In the genomic region with DNA sequence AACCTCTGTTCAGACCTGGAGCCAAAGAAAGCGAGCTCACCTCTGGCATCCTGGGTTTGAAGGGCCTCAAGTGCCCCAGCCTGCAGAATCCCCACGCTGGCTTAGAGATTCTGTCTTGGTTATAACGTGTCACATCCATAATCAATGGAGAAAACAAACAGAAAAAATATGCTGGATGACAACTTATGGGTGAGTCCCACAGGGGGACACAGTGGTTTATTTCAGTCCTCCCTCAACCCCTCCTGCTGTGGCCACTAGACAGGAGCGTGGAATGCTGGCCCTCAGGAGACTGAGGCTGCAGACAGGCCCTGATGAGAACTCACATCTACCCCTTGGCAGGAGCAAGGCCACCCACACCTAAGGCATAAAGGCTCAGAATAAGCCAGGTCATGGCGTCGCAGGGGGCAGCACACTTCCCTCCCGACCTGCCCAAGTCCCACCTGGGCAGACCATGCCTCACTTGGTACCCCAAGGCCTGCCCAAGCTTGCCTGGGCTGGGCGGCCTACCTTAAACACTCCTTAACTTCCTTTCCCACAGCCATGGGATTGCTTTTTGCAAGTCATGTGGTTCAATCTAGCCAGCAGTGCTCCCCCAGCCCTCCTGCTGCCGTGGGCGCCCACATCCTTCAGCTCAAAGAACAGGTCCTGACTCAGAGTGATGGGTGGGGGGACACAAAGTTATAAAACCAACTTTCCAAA, we compare ENCODE assay signal across 1 cellular context.
TF ChIP-seq lines count a peak whose summit lies in the region.

No MANE protein-coding gene starts in this region.

TF ChIP-seq in HepG2, 621 proteins besides CTCF, POLR2A, EP300 and RAD21 (continues in another document):
- TF ChIP-seq TBX3 (IDR thresholded peaks at IDR 0.05; ENCODE audit: borderline replicate concordance), result no peak
- TF ChIP-seq, protein P1, sequence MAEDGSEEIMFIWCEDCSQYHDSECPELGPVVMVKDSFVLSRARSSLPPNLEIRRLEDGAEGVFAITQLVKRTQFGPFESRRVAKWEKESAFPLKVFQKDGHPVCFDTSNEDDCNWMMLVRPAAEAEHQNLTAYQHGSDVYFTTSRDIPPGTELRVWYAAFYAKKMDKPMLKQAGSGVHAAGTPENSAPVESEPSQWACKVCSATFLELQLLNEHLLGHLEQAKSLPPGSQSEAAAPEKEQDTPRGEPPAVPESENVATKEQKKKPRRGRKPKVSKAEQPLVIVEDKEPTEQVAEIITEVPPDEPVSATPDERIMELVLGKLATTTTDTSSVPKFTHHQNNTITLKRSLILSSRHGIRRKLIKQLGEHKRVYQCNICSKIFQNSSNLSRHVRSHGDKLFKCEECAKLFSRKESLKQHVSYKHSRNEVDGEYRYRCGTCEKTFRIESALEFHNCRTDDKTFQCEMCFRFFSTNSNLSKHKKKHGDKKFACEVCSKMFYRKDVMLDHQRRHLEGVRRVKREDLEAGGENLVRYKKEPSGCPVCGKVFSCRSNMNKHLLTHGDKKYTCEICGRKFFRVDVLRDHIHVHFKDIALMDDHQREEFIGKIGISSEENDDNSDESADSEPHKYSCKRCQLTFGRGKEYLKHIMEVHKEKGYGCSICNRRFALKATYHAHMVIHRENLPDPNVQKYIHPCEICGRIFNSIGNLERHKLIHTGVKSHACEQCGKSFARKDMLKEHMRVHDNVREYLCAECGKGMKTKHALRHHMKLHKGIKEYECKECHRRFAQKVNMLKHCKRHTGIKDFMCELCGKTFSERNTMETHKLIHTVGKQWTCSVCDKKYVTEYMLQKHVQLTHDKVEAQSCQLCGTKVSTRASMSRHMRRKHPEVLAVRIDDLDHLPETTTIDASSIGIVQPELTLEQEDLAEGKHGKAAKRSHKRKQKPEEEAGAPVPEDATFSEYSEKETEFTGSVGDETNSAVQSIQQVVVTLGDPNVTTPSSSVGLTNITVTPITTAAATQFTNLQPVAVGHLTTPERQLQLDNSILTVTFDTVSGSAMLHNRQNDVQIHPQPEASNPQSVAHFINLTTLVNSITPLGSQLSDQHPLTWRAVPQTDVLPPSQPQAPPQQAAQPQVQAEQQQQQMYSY (CRISPR knock-in tag; IDR thresholded peaks at IDR 0.05), result no peak
- TF ChIP-seq, protein P2, sequence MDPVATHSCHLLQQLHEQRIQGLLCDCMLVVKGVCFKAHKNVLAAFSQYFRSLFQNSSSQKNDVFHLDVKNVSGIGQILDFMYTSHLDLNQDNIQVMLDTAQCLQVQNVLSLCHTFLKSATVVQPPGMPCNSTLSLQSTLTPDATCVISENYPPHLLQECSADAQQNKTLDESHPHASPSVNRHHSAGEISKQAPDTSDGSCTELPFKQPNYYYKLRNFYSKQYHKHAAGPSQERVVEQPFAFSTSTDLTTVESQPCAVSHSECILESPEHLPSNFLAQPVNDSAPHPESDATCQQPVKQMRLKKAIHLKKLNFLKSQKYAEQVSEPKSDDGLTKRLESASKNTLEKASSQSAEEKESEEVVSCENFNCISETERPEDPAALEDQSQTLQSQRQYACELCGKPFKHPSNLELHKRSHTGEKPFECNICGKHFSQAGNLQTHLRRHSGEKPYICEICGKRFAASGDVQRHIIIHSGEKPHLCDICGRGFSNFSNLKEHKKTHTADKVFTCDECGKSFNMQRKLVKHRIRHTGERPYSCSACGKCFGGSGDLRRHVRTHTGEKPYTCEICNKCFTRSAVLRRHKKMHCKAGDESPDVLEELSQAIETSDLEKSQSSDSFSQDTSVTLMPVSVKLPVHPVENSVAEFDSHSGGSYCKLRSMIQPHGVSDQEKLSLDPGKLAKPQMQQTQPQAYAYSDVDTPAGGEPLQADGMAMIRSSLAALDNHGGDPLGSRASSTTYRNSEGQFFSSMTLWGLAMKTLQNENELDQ (CRISPR knock-in tag; IDR thresholded peaks at IDR 0.05; ENCODE audit: borderline replicate concordance), result no peak
- TF ChIP-seq, protein P3, sequence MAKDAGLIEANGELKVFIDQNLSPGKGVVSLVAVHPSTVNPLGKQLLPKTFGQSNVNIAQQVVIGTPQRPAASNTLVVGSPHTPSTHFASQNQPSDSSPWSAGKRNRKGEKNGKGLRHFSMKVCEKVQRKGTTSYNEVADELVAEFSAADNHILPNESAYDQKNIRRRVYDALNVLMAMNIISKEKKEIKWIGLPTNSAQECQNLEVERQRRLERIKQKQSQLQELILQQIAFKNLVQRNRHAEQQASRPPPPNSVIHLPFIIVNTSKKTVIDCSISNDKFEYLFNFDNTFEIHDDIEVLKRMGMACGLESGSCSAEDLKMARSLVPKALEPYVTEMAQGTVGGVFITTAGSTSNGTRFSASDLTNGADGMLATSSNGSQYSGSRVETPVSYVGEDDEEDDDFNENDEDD (CRISPR knock-in tag; IDR thresholded peaks at IDR 0.05; ENCODE audit: borderline replicate concordance), result no peak
- TF ChIP-seq TOPORS (CRISPR knock-in tag; IDR thresholded peaks at IDR 0.05), result no peak
- TF ChIP-seq CENPX (CRISPR knock-in tag; IDR thresholded peaks at IDR 0.05), result no peak
- TF ChIP-seq PHF5A (CRISPR knock-in tag; IDR thresholded peaks at IDR 0.05; ENCODE audit: low read depth, unreplicated experiment), result peak; percentile 33
- TF ChIP-seq, protein P4, sequence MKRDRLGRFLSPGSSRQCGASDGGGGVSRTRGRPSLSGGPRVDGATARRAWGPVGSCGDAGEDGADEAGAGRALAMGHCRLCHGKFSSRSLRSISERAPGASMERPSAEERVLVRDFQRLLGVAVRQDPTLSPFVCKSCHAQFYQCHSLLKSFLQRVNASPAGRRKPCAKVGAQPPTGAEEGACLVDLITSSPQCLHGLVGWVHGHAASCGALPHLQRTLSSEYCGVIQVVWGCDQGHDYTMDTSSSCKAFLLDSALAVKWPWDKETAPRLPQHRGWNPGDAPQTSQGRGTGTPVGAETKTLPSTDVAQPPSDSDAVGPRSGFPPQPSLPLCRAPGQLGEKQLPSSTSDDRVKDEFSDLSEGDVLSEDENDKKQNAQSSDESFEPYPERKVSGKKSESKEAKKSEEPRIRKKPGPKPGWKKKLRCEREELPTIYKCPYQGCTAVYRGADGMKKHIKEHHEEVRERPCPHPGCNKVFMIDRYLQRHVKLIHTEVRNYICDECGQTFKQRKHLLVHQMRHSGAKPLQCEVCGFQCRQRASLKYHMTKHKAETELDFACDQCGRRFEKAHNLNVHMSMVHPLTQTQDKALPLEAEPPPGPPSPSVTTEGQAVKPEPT (CRISPR knock-in tag; IDR thresholded peaks at IDR 0.05; ENCODE audit: low read depth), result no peak
- TF ChIP-seq TCF7 (IDR thresholded peaks at IDR 0.05; ENCODE audit: low read depth), result no peak
- TF ChIP-seq ZMYM2 (CRISPR knock-in tag; IDR thresholded peaks at IDR 0.05), result no peak
- TF ChIP-seq, protein P5, sequence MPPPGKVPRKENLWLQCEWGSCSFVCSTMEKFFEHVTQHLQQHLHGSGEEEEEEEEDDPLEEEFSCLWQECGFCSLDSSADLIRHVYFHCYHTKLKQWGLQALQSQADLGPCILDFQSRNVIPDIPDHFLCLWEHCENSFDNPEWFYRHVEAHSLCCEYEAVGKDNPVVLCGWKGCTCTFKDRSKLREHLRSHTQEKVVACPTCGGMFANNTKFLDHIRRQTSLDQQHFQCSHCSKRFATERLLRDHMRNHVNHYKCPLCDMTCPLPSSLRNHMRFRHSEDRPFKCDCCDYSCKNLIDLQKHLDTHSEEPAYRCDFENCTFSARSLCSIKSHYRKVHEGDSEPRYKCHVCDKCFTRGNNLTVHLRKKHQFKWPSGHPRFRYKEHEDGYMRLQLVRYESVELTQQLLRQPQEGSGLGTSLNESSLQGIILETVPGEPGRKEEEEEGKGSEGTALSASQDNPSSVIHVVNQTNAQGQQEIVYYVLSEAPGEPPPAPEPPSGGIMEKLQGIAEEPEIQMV (CRISPR knock-in tag; IDR thresholded peaks at IDR 0.05; ENCODE audit: low read depth), result 0 out of 2 replicates have a peak, but pooled peaks have one; percentile 9
- TF ChIP-seq ZBTB7A (CRISPR knock-in tag; IDR thresholded peaks at IDR 0.05), result no peak
- TF ChIP-seq SMYD3 (CRISPR knock-in tag; IDR thresholded peaks at IDR 0.05), result no peak
- TF ChIP-seq GTF3A (CRISPR knock-in tag; conservative IDR thresholded peaks at IDR 0.05), result no peak
- TF ChIP-seq, protein P6, sequence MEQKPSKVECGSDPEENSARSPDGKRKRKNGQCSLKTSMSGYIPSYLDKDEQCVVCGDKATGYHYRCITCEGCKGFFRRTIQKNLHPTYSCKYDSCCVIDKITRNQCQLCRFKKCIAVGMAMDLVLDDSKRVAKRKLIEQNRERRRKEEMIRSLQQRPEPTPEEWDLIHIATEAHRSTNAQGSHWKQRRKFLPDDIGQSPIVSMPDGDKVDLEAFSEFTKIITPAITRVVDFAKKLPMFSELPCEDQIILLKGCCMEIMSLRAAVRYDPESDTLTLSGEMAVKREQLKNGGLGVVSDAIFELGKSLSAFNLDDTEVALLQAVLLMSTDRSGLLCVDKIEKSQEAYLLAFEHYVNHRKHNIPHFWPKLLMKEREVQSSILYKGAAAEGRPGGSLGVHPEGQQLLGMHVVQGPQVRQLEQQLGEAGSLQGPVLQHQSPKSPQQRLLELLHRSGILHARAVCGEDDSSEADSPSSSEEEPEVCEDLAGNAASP (CRISPR knock-in tag; IDR thresholded peaks at IDR 0.05; ENCODE audit: borderline replicate concordance), result no peak
- no peak for TF ChIP-seq EED (CRISPR knock-in tag; IDR thresholded peaks at IDR 0.05)
- TF ChIP-seq, protein P7, sequence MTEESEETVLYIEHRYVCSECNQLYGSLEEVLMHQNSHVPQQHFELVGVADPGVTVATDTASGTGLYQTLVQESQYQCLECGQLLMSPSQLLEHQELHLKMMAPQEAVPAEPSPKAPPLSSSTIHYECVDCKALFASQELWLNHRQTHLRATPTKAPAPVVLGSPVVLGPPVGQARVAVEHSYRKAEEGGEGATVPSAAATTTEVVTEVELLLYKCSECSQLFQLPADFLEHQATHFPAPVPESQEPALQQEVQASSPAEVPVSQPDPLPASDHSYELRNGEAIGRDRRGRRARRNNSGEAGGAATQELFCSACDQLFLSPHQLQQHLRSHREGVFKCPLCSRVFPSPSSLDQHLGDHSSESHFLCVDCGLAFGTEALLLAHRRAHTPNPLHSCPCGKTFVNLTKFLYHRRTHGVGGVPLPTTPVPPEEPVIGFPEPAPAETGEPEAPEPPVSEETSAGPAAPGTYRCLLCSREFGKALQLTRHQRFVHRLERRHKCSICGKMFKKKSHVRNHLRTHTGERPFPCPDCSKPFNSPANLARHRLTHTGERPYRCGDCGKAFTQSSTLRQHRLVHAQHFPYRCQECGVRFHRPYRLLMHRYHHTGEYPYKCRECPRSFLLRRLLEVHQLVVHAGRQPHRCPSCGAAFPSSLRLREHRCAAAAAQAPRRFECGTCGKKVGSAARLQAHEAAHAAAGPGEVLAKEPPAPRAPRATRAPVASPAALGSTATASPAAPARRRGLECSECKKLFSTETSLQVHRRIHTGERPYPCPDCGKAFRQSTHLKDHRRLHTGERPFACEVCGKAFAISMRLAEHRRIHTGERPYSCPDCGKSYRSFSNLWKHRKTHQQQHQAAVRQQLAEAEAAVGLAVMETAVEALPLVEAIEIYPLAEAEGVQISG (CRISPR knock-in tag; IDR thresholded peaks at IDR 0.05), result no peak
- no peak; the same call in 1 of the 2 replicates for TF ChIP-seq ATF7-NPFF (CRISPR knock-in tag; IDR thresholded peaks at IDR 0.05; ENCODE audit: low read depth)
- no peak for TF ChIP-seq KAT7 (CRISPR knock-in tag; IDR thresholded peaks at IDR 0.05; ENCODE audit: borderline replicate concordance)
- no peak for TF ChIP-seq GZF1 (CRISPR knock-in tag; IDR thresholded peaks at IDR 0.05)
- TF ChIP-seq PRPF4 (IDR thresholded peaks at IDR 0.05; ENCODE audit: low read depth, low read length, poor library complexity, severe bottlenecking), result no peak
- TF ChIP-seq MAF1 (CRISPR knock-in tag; IDR thresholded peaks at IDR 0.05; ENCODE audit: borderline replicate concordance), result no peak
- peak; percentile 80; the same call in 1 of the 2 replicates for TF ChIP-seq ZNF547 (CRISPR knock-in tag; IDR thresholded peaks at IDR 0.05)
- TF ChIP-seq, protein P8, sequence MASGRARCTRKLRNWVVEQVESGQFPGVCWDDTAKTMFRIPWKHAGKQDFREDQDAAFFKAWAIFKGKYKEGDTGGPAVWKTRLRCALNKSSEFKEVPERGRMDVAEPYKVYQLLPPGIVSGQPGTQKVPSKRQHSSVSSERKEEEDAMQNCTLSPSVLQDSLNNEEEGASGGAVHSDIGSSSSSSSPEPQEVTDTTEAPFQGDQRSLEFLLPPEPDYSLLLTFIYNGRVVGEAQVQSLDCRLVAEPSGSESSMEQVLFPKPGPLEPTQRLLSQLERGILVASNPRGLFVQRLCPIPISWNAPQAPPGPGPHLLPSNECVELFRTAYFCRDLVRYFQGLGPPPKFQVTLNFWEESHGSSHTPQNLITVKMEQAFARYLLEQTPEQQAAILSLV (CRISPR knock-in tag; IDR thresholded peaks at IDR 0.05; ENCODE audit: borderline replicate concordance), result no peak
- TF ChIP-seq HOXA3 (CRISPR knock-in tag; IDR thresholded peaks at IDR 0.05), result no peak
- no peak for TF ChIP-seq ZNF570 (CRISPR knock-in tag; IDR thresholded peaks at IDR 0.05; ENCODE audit: borderline replicate concordance)
- no peak for TF ChIP-seq RBAK (CRISPR knock-in tag; IDR thresholded peaks at IDR 0.05)
- TF ChIP-seq PHF8 (CRISPR knock-in tag; IDR thresholded peaks at IDR 0.05), result no peak
- TF ChIP-seq ZNF780A (CRISPR knock-in tag; IDR thresholded peaks at IDR 0.05), result no peak
- TF ChIP-seq STAG1 (CRISPR knock-in tag; IDR thresholded peaks at IDR 0.05), result no peak
- TF ChIP-seq, protein P9, sequence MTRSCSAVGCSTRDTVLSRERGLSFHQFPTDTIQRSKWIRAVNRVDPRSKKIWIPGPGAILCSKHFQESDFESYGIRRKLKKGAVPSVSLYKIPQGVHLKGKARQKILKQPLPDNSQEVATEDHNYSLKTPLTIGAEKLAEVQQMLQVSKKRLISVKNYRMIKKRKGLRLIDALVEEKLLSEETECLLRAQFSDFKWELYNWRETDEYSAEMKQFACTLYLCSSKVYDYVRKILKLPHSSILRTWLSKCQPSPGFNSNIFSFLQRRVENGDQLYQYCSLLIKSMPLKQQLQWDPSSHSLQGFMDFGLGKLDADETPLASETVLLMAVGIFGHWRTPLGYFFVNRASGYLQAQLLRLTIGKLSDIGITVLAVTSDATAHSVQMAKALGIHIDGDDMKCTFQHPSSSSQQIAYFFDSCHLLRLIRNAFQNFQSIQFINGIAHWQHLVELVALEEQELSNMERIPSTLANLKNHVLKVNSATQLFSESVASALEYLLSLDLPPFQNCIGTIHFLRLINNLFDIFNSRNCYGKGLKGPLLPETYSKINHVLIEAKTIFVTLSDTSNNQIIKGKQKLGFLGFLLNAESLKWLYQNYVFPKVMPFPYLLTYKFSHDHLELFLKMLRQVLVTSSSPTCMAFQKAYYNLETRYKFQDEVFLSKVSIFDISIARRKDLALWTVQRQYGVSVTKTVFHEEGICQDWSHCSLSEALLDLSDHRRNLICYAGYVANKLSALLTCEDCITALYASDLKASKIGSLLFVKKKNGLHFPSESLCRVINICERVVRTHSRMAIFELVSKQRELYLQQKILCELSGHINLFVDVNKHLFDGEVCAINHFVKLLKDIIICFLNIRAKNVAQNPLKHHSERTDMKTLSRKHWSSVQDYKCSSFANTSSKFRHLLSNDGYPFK (CRISPR knock-in tag; IDR thresholded peaks at IDR 0.05; ENCODE audit: borderline replicate concordance), result peak; percentile 18; the same call in 1 of the 2 replicates
- 0 out of 2 replicates have a peak, but pooled peaks have one; percentile 5 for TF ChIP-seq FOXO1 (CRISPR knock-in tag; IDR thresholded peaks at IDR 0.05)
- no peak for TF ChIP-seq MED8 (CRISPR knock-in tag; IDR thresholded peaks at IDR 0.05; ENCODE audit: insufficient replicate concordance)
- TF ChIP-seq ETV6 (CRISPR knock-in tag; conservative IDR thresholded peaks at IDR 0.05), result no peak
- TF ChIP-seq ZNF326 (CRISPR knock-in tag; IDR thresholded peaks at IDR 0.05; ENCODE audit: borderline replicate concordance), result no peak
- TF ChIP-seq SMAD1 (CRISPR knock-in tag; IDR thresholded peaks at IDR 0.05; ENCODE audit: borderline replicate concordance, low read depth), result no peak
- TF ChIP-seq SIN3A (IDR thresholded peaks at IDR 0.05; ENCODE audit: borderline replicate concordance, low read depth, low read length), result 0 out of 2 replicates have a peak, but pooled peaks have one; percentile 47
- TF ChIP-seq HDAC6 (IDR thresholded peaks at IDR 0.05; ENCODE audit: low read depth, low read length), result no peak
- no peak for TF ChIP-seq SP4 (CRISPR knock-in tag; IDR thresholded peaks at IDR 0.05)
- TF ChIP-seq RNF2 (conservative IDR thresholded peaks at IDR 0.05; ENCODE audit: low read depth), result no peak
- TF ChIP-seq RFX1 (IDR thresholded peaks at IDR 0.05), result no peak
